In genomic region chr1:107593436-107594209, GRCh38 we compare ENCODE assay signal across 15 cellular contexts.
DNase-seq lines count a peak whose midpoint lies in the region; ATAC-seq, FAIRE-seq and TF ChIP-seq lines count a peak whose summit lies in the region.
"Had no signal": no experiment of that assay in that cellular context is flagged by ENCODE, and none has a peak within 500 bp of the region (broad histone marks: within the 10 kb centered on the region; RNA-seq: fewer than 3 reads in every experiment).

No MANE protein-coding gene starts in this region.

- no peaks in the 10 kb centered on the region for H3K36me3 Mint-ChIP-seq in activated CD8-positive, alpha-beta memory T cell treated with anti-CD3 and anti-CD28 coated beads, Interleukin-2, amount 10 ng/mL, durations not matched to agents 7 days and 5 days
- H3K36me3 Mint-ChIP-seq in stimulated activated effector memory CD8-positive, alpha-beta T cell treated with anti-CD3 and anti-CD28 coated beads, Interleukin-12 subunit alpha, Interleukin-12 subunit beta, amount 100 ng/mL, for 72 hours, result peaks cover 4% of the 10 kb centered on the region

- H3K27ac ChIP-seq in foreskin keratinocyte, result no peak overlapping the region
- H3K27ac ChIP-seq: dorsolateral prefrontal cortex had no signal

- no peak for DNase-seq in activated CD8-positive, alpha-beta memory T cell treated with anti-CD3 and anti-CD28 coated beads, Interleukin-2, amount 10 ng/mL, durations not matched to agents 7 days and 5 days
- no peak for DNase-seq in activated CD8-positive, alpha-beta memory T cell treated with anti-CD3 and anti-CD28 coated beads for 24 hours
- DNase-seq in RCC 7860 (ENCODE audit: low spot score), result peak; percentile 48
- peak; percentile 40 to 56 for DNase-seq in foreskin keratinocyte
- no peak for DNase-seq in stimulated activated effector memory CD8-positive, alpha-beta T cell treated with anti-CD3 and anti-CD28 coated beads, Interleukin-12 subunit alpha, Interleukin-12 subunit beta, amount 100 ng/mL, for 72 hours (ENCODE audit: low spot score in 2 of 2)
- no peak for DNase-seq in HCEC 1CT
- DNase-seq: amniotic stem cell; Caco-2; dorsolateral prefrontal cortex; MG63; stimulated activated CD4-positive, alpha-beta T cell treated with anti-CD3 and anti-CD28 coated beads, Interleukin-12 subunit alpha, Interleukin-12 subunit beta, amount 100 ng/mL, for 4 hours; substantia nigra had no signal

- ATAC-seq in activated CD8-positive, alpha-beta memory T cell treated with anti-CD3 and anti-CD28 coated beads, Interleukin-2, amount 10 ng/mL, durations not matched to agents 7 days and 5 days, result peak; percentile 42
- peak; percentile 84 for ATAC-seq in foreskin keratinocyte
- ATAC-seq in stimulated activated effector memory CD8-positive, alpha-beta T cell treated with anti-CD3 and anti-CD28 coated beads, Interleukin-12 subunit alpha, Interleukin-12 subunit beta, amount 100 ng/mL, for 72 hours, result peak; percentile 96
- no peak for ATAC-seq in HG02840 (IDR thresholded peaks at IDR 0.05; ENCODE audit: low FRiP score, unreplicated experiment)
- ATAC-seq in GM19351 (IDR thresholded peaks at IDR 0.05; ENCODE audit: unreplicated experiment), result no peak

- H3K27me3 ChIP-seq in foreskin keratinocyte, result no peaks in the 10 kb centered on the region
- H3K27me3 ChIP-seq: dorsolateral prefrontal cortex, MG63 had no signal

- no peak for TF ChIP-seq CTCF in foreskin keratinocyte (conservative IDR thresholded peaks at IDR 0.05)

- no peak overlapping the region for H3K27ac Mint-ChIP-seq in activated CD8-positive, alpha-beta memory T cell treated with anti-CD3 and anti-CD28 coated beads, Interleukin-2, amount 10 ng/mL, durations not matched to agents 7 days and 5 days
- H3K27ac Mint-ChIP-seq in stimulated activated effector memory CD8-positive, alpha-beta T cell treated with anti-CD3 and anti-CD28 coated beads, Interleukin-12 subunit alpha, Interleukin-12 subunit beta, amount 100 ng/mL, for 72 hours, result no peak overlapping the region

- no peak overlapping the region for H3K4me3 Mint-ChIP-seq in activated CD8-positive, alpha-beta memory T cell treated with anti-CD3 and anti-CD28 coated beads, Interleukin-2, amount 10 ng/mL, durations not matched to agents 7 days and 5 days
- H3K4me3 Mint-ChIP-seq in stimulated activated effector memory CD8-positive, alpha-beta T cell treated with anti-CD3 and anti-CD28 coated beads, Interleukin-12 subunit alpha, Interleukin-12 subunit beta, amount 100 ng/mL, for 72 hours, result no peak overlapping the region

- H3K9me3 Mint-ChIP-seq in activated CD8-positive, alpha-beta memory T cell treated with anti-CD3 and anti-CD28 coated beads, Interleukin-2, amount 10 ng/mL, durations not matched to agents 7 days and 5 days (ENCODE audit: low read depth), result no peaks in the 10 kb centered on the region
- H3K9me3 Mint-ChIP-seq in stimulated activated effector memory CD8-positive, alpha-beta T cell treated with anti-CD3 and anti-CD28 coated beads, Interleukin-12 subunit alpha, Interleukin-12 subunit beta, amount 100 ng/mL, for 72 hours, result no peaks in the 10 kb centered on the region

- no peaks in the 10 kb centered on the region for H3K27me3 Mint-ChIP-seq in activated CD8-positive, alpha-beta memory T cell treated with anti-CD3 and anti-CD28 coated beads, Interleukin-2, amount 10 ng/mL, durations not matched to agents 7 days and 5 days

- CTCF ChIA-PET in activated CD8-positive, alpha-beta memory T cell treated with anti-CD3 and anti-CD28 coated beads, Interleukin-2, amount 10 ng/mL, durations not matched to agents 7 days and 5 days (lab: Charles Lee), result no interaction called here

- peaks cover 9% of the 10 kb centered on the region for H3K4me1 Mint-ChIP-seq in activated CD8-positive, alpha-beta memory T cell treated with anti-CD3 and anti-CD28 coated beads, Interleukin-2, amount 10 ng/mL, durations not matched to agents 7 days and 5 days
- peaks cover 15% of the 10 kb centered on the region for H3K4me1 Mint-ChIP-seq in stimulated activated effector memory CD8-positive, alpha-beta T cell treated with anti-CD3 and anti-CD28 coated beads, Interleukin-12 subunit alpha, Interleukin-12 subunit beta, amount 100 ng/mL, for 72 hours

- H3K4me1 ChIP-seq in foreskin keratinocyte, result peaks cover 18% of the 10 kb centered on the region

- FAIRE-seq in RCC 7860 (lab: Jason Lieb, UNC), result peak; percentile 93
- FAIRE-seq: H1 had no signal

Comparison
In these comparisons a context has a peak if more than half of its experiments do, and no peak if none do; other contexts are left out.
1. ATAC-seq: peak in activated CD8-positive, alpha-beta memory T cell treated with anti-CD3 and anti-CD28 coated beads, Interleukin-2, amount 10 ng/mL, durations not matched to agents 7 days and 5 days (single experiment), foreskin keratinocyte (single experiment) and stimulated activated effector memory CD8-positive, alpha-beta T cell treated with anti-CD3 and anti-CD28 coated beads, Interleukin-12 subunit alpha, Interleukin-12 subunit beta, amount 100 ng/mL, for 72 hours (single experiment); none in HG02840 (single experiment) and GM19351 (single experiment).
2. DNase-seq: peak in RCC 7860 (single experiment) and foreskin keratinocyte (2 of 2); none in activated CD8-positive, alpha-beta memory T cell treated with anti-CD3 and anti-CD28 coated beads, Interleukin-2, amount 10 ng/mL, durations not matched to agents 7 days and 5 days (single experiment), activated CD8-positive, alpha-beta memory T cell treated with anti-CD3 and anti-CD28 coated beads for 24 hours (single experiment), stimulated activated effector memory CD8-positive, alpha-beta T cell treated with anti-CD3 and anti-CD28 coated beads, Interleukin-12 subunit alpha, Interleukin-12 subunit beta, amount 100 ng/mL, for 72 hours (0 of 2) and HCEC 1CT (single experiment).